ENCODE assay signal across 11 cellular contexts in the genomic region with DNA sequence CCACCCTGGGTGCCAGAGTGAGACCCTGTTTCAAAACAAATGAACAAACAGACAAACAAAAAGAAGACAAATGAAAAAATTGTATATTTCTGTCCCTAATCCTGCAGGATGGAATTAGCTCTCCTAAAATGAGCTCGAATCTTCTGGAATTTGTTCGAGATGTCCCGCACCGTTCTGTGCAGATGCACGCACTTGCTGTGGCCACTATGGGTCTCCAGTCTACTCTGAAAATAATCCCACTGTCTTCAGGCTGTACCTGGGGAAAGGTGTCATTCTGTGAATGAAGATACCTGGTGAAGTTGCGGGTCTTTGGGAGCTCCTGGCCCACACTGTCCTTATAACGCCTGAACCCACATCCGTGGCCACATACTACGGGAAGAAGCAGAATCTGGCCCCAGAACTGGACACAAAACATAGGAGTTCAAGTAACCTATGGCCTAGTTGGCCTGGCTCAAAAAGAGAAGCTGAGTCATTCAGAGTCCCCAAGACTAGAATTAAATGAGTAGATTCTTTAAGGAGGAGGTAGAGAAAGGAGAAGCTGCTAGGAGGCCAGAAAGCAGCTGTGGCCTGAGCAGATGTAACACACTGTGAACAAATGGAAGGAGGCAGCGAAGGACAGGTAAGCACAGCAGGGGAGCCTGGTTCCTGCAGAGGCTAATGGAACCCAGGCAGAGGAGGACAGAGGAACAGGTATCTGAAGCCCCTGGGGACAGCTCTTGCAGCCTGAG.
DNase-seq lines count a peak whose midpoint lies in the region; ATAC-seq and TF ChIP-seq lines count a peak whose summit lies in the region.
"Had no signal": no experiment of that assay in that cellular context is flagged by ENCODE, and none has a peak within 500 bp of the region (broad histone marks: within the 10 kb centered on the region; RNA-seq: fewer than 3 reads in every experiment).

No MANE protein-coding gene starts in this region.

- no peaks in the 10 kb centered on the region for H3K27me3 ChIP-seq in breast epithelium

- no peak overlapping the region for H3K4me3 ChIP-seq in breast epithelium
- H3K4me3 ChIP-seq: mucosa of descending colon had no signal

- H3K4me1 Mint-ChIP-seq in osteocyte (ENCODE audit: unreplicated experiment) = peaks cover 32% of the 10 kb centered on the region

- no peaks in the 10 kb centered on the region for H3K27me3 Mint-ChIP-seq in osteocyte (ENCODE audit: unreplicated experiment)

- no peaks in the 10 kb centered on the region for H3K9me3 Mint-ChIP-seq in osteocyte (ENCODE audit: unreplicated experiment)

- no peak overlapping the region for H3K4me3 Mint-ChIP-seq in osteocyte (ENCODE audit: unreplicated experiment)

- peak overlapping the region; percentile 28 for H3K27ac Mint-ChIP-seq in osteocyte (ENCODE audit: unreplicated experiment)

- TF ChIP-seq CTCF in osteocyte (IDR thresholded peaks at IDR 0.05) = no peak
- no peak for TF ChIP-seq CTCF in breast epithelium (IDR thresholded peaks at IDR 0.05)

- H3K27ac ChIP-seq in breast epithelium = peak overlapping the region in 1 of 2 donors; percentile 20

- ATAC-seq in HG02623 (IDR thresholded peaks at IDR 0.05; ENCODE audit: unreplicated experiment) = peak; percentile 32
- ATAC-seq: mucosa of descending colon had no signal

- no peaks in the 10 kb centered on the region for H3K36me3 ChIP-seq in breast epithelium

- peaks cover 0 to 3% of the 10 kb centered on the region in 2 donors for H3K4me1 ChIP-seq in breast epithelium

- H3K9me3 ChIP-seq in breast epithelium = no peaks in the 10 kb centered on the region
- H3K9me3 ChIP-seq: mucosa of descending colon had no signal

- peaks cover 3% of the 10 kb centered on the region for H3K36me3 Mint-ChIP-seq in osteocyte (ENCODE audit: unreplicated experiment)

- no peak for TF ChIP-seq POLR2A in breast epithelium (IDR thresholded peaks at IDR 0.05)

- peak; percentile 5 for DNase-seq in SIG-M5 treated with dmso at 0.1 percent for 504 hours (lab: John Stamatoyannopoulos, UW; ENCODE audit: unreplicated experiment)
- no peak for DNase-seq in SIG-M5 (lab: John Stamatoyannopoulos, UW)
- DNase-seq in SKM-1 treated with dmso at 0.1 percent for 144 hours (lab: John Stamatoyannopoulos, UW; ENCODE audit: unreplicated experiment) = peak; percentile 18
- DNase-seq in osteocyte (ENCODE audit: extremely low spot score, unreplicated experiment) = no peak
- no peak for DNase-seq in NCI-H2081 (lab: John Stamatoyannopoulos, UW)
- no peak for DNase-seq in breast epithelium (ENCODE audit: low spot score in 2 of 2)
- no peak for DNase-seq in NCI-H1694 treated with DMSO at 0.1 percent for 48 hours (lab: John Stamatoyannopoulos, UW)
- DNase-seq: activated CD4-positive, alpha-beta T cell treated with anti-CD3 and anti-CD28 coated beads, Interleukin-2, amount 50 U/mL, for 48 hours; mucosa of descending colon; NCI-H345 had no signal

- intact Hi-C loops in breast epithelium (cut with DNase I; ENCODE audit: low total_unique reads) = no loop called here

Comparison
In these comparisons a context has a peak if more than half of its experiments do, and no peak if none do; other contexts are left out.
1. DNase-seq: peak in SIG-M5 treated with dmso at 0.1 percent for 504 hours (single experiment) and SKM-1 treated with dmso at 0.1 percent for 144 hours (single experiment); none in SIG-M5 (single experiment), osteocyte (single experiment), NCI-H2081 (0 of 2), breast epithelium (0 of 2) and NCI-H1694 treated with DMSO at 0.1 percent for 48 hours (single experiment).